In genomic region chr16:77068402-77068801, GRCh38 we compare ENCODE assay signal across 25 cellular contexts.
"Had no signal": no experiment of that assay in that cellular context is flagged by ENCODE, and none has a peak within 500 bp of the region (broad histone marks: within the 10 kb centered on the region; RNA-seq: fewer than 3 reads in every experiment).

No MANE protein-coding gene starts in this region.

- H3K27me3 ChIP-seq: colonic mucosa, esophagus squamous epithelium, gastrocnemius medialis, heart right ventricle, left lung had no signal

- ATAC-seq: effector memory CD8-positive, alpha-beta T cell; esophagus mucosa; gastrocnemius medialis; left cardiac atrium; left lung; left ventricle myocardium superior; lower lobe of right lung; mucosa of descending colon; naive thymus-derived CD4-positive, alpha-beta T cell had no signal

- H3K4me1 ChIP-seq: colonic mucosa, gastrocnemius medialis, left lung, lower lobe of right lung had no signal

- H3K9me3 ChIP-seq: colonic mucosa, esophagus squamous epithelium, gastrocnemius medialis, left lung, lower lobe of right lung, mucosa of descending colon had no signal

- H3K36me3 Mint-ChIP-seq: mesothelial cell of epicardium; naive thymus-derived CD4-positive, alpha-beta T cell had no signal

- H3K36me3 ChIP-seq: colonic mucosa, esophagus squamous epithelium, gastrocnemius medialis, heart right ventricle, left lung, lower lobe of right lung had no signal

- H3K9me3 Mint-ChIP-seq: endodermal cell, mesothelial cell of epicardium had no signal

- DNase-seq: colonic mucosa; cortex of kidney; effector CD8-positive, alpha-beta T cell; effector memory CD8-positive, alpha-beta T cell; endodermal cell; erythroblast; esophagus squamous epithelium; foreskin fibroblast; foreskin melanocyte; gastrocnemius medialis; glutamatergic neuron; head of caudate nucleus; heart right ventricle; hippocampal formation; left cardiac atrium; left lung; left ventricle myocardium superior; lower lobe of right lung; mesenchymal stem cell; mucosa of descending colon; naive thymus-derived CD4-positive, alpha-beta T cell had no signal

- H3K4me3 ChIP-seq: colonic mucosa, esophagus squamous epithelium, gastrocnemius medialis, heart right ventricle, left lung, lower lobe of right lung, mucosa of descending colon had no signal

- H3K27ac Mint-ChIP-seq: dendritic cell treated with granulocyte-macrophage colony-stimulating factor and Interleukin-4, amounts not matched to agents 40 ng/mL and 50 ng/mL, for 4 days; effector memory CD8-positive, alpha-beta T cell; endodermal cell; mesothelial cell of epicardium; naive thymus-derived CD4-positive, alpha-beta T cell had no signal

- H3K27me3 Mint-ChIP-seq: dendritic cell treated with granulocyte-macrophage colony-stimulating factor and Interleukin-4, amounts not matched to agents 40 ng/mL and 50 ng/mL, for 4 days had no signal

- H3K27ac ChIP-seq: colonic mucosa, epithelial cell of prostate, esophagus squamous epithelium, gastrocnemius medialis, left lung, lower lobe of right lung had no signal

- H3K4me3 Mint-ChIP-seq: dendritic cell treated with granulocyte-macrophage colony-stimulating factor and Interleukin-4, amounts not matched to agents 40 ng/mL and 50 ng/mL, for 4 days; effector memory CD8-positive, alpha-beta T cell; endodermal cell; mesothelial cell of epicardium; naive thymus-derived CD4-positive, alpha-beta T cell had no signal
